8 cellular contexts compared by ENCODE assay signal in the genomic region with DNA sequence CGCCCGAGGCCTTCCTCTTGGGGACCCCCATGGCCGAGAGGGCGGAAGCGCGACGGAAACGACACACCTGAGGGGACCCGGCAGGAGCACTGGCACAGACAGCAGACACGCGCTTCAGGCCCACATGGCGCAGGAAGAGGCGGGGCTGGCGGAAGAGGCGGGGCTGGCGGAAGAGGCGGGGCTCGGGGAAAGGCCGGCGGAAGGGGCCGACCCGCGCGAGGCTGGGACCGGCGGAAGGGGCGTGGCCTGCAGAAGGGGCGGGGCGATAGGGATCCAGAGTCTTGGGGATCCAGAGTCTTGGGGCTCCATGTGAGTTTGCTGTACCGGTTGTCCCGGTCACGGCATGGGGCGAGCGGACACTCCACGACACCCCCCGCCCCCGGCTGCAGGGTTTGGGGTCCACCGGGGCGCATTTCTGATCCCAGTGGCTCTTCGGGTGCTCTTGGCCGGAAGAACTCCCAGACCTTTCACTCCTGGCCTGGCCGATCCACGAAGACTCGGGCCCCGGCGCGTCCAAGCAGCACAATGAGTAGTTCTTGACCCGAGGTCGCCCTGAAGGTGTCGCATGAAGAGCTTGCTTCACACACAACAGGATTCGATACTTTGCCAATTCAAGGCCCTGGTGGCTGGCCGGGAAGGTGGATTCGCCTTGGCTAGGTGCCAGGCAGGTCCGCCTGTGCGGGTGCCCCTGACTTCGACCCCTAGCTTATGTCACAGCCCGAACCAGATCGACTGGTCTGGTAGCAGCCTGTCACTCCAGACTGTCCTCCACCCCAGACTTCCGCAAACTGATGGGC. TPM values are rescaled to one million over a fixed set of nuclear protein-coding genes. Genes with fewer than 3 reads are reported as not detected.
A peak's percentile ranks its signal among the peaks of the same experiment; 100 is the strongest.
DNase-seq lines count a peak whose midpoint lies in the region; ATAC-seq and TF ChIP-seq lines count a peak whose summit lies in the region.

A gene with protein sequence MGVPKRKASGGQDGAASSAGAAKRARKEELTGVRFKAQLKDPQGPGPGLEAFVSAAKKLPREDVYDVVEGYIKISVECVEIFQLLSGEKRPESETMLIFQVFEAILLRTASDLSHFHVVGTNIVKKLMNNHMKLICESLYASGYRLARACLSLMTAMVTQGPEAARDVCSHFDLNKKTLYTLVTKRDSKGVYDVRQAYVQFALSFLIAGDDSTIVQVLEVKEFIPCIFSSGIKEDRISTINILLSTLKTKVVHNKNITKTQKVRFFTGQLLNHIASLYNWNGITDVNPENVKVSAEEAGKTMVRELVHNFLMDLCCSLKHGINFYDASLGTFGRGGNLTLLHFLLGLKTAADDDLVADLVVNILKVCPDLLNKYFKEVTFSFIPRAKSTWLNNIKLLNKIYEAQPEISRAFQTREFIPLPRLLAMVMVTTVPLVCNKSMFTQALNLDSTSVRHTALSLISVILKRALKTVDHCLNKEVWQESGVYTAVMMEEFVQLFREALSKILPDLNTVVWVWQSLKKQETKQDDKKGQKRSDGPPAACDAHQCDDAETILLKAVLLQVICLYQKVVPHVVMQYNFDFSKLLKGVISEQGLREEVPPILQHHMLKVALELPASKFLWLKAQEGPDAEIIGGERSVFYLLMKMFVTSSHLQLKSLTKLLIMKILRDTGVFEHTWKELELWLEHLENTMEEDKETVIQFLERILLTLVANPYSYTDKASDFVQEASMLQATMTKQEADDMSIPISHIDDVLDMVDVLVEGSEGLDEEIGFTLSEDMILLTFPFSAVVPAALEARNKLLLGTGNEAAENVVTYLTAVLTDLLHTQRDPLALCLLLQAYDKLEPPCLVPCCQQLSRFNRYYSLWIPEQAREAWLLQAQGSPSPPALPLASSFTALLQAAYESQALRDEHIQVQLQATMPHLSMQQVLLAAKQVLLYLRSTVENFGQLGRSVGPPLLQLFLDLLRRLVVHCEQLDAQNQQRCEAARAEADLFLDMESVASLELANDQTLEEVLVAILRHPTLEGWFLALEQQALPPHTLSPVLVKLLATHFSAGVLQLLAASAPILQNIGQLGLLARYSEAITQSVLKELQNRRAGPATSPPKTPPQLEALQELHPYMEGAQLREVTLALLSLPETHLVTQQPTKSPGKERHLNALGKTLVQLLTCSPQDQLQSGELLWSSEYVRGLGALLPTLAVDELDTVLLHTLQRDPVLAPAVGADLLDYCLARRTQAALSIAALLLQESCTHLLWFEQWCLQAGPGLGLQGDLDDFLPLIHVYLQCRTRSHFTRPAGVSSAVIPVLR (N-terminal part only) (minus strand): TSS at position 133 of the 797 bp plus-strand sequence. CDS start 102 bp downstream, at position 31.

- H3K4me1 Mint-ChIP-seq in IgD-negative memory B cell: peaks cover 17 to 32% (median 30%) of the 10 kb centered on the region in 3 donors

- H3K4me1 ChIP-seq in mucosa of stomach (ENCODE audit: control insufficient read depth, insufficient read depth, low read length): no peaks in the 10 kb centered on the region

- H3K9me3 ChIP-seq in mucosa of stomach (ENCODE audit: control insufficient read depth, low read length): no peaks in the 10 kb centered on the region

- H3K9me3 Mint-ChIP-seq in IgD-negative memory B cell: no peaks in the 10 kb centered on the region

- DNase-seq in DMS 273 treated with DMSO at 0.1 percent for 48 hours (lab: John Stamatoyannopoulos, UW): peak; percentile 53
- DNase-seq in OCI-M2 (lab: John Stamatoyannopoulos, UW; ENCODE audit: unreplicated experiment): peak; percentile 57
- peak; percentile 96 for DNase-seq in activated T-cell treated with anti-CD3 and anti-CD28 coated beads, Interleukin-2, amount 50 U/mL, for 1 hour
- peak; percentile 92 to 97 for DNase-seq in erythroblast (lab: John Stamatoyannopoulos, UW)
- DNase-seq in stimulated activated CD8-positive, alpha-beta memory T cell treated with anti-CD3 and anti-CD28 coated beads, Interleukin-7, amount 100 ng/mL, for 1 hour (ENCODE audit: low read depth in 2 of 2): peak; percentile 92 to 95

- H3K9ac ChIP-seq in mucosa of stomach (ENCODE audit: low read length): peak within 1 kb of the TSS; percentile 87

- H3K36me3 ChIP-seq in mucosa of stomach (ENCODE audit: control insufficient read depth, insufficient read depth, low read length): no peaks in the 10 kb centered on the region

- H3K27ac Mint-ChIP-seq in IgD-negative memory B cell: peak within 1 kb of the TSS; percentile 79 to 93 (median 88)

- peak within 1 kb of the TSS; percentile 94 for H3K4me3 ChIP-seq in mucosa of stomach (ENCODE audit: low read length)

- ATAC-seq in GM21526 (IDR thresholded peaks at IDR 0.05; ENCODE audit: low FRiP score, unreplicated experiment): peak; percentile 84

- TF ChIP-seq POLR2A in erythroblast (IDR thresholded peaks at IDR 0.05; ENCODE audit: low read length): peak; percentile 89

- H3K36me3 Mint-ChIP-seq in IgD-negative memory B cell: peaks cover 5% of the 10 kb centered on the region

- H3K4me3 Mint-ChIP-seq in IgD-negative memory B cell: peak within 1 kb of the TSS; percentile 85 to 96 (median 94)

- H3K27me3 ChIP-seq in mucosa of stomach (ENCODE audit: control insufficient read depth, insufficient read depth, low read length): no peaks in the 10 kb centered on the region

- H3K27me3 Mint-ChIP-seq in IgD-negative memory B cell: peaks cover 9% of the 10 kb centered on the region

RNA-seq across cellular contexts. Expression of the gene that starts here (rescaled TPM):
- 1.8 TPM for polyA plus RNA-seq in IgD-negative memory B cell

Comparison
In these comparisons a context has a peak if more than half of its experiments do, and no peak if none do; other contexts are left out.
1. Peak in every context shown above with its lines: DNase-seq, ATAC-seq and H3K4me3 ChIP-seq.